In the genomic region with DNA sequence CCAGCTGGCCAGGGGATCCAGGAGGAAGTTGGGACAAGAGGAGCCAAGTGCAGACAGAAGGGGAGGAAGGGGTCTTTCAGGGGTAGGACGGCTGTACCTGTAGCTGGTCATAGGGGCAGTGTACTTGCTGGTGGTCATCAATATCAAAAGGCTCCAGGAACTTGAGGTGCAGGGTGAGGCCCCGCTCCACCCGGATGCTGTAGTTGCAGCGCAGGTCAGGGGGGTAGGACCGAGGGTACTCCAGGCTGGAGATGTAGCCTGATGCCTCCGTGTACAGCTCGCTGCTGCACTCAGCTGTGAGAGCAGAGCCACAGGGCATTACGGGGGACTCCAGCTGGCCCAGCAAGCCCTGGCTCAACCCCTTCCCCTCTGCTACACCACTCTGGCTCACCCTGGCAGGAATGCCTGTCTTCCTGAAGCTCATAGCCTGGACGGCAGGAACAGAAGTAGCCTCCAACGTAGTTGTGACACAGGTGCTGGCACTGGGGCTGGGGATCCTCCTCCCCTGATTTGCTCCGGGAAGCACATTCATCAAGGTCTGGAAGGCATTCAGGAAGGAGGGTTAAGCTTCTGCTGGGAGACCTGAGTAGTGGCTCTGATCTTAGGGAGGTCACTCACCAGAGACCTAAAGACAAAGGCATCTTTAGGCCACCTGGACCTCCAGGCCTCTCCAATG, we compare ENCODE assay signal across 31 cellular contexts. TPM values are rescaled to one million over a fixed set of nuclear protein-coding genes. Genes with fewer than 3 reads are reported as not detected.
DNase-seq lines count a peak whose midpoint lies in the region; ATAC-seq and TF ChIP-seq lines count a peak whose summit lies in the region.
"Had no signal": no experiment of that assay in that cellular context is flagged by ENCODE, and none has a peak within 500 bp of the region (broad histone marks: within the 10 kb centered on the region; RNA-seq: fewer than 3 reads in every experiment).

No MANE protein-coding gene starts in this region.

- peaks cover 3% of the 10 kb centered on the region for H3K36me3 Mint-ChIP-seq in T-helper 17 cell (ENCODE audit: low read depth)
- H3K36me3 Mint-ChIP-seq: naive B cell; stimulated activated effector memory CD8-positive, alpha-beta T cell treated with anti-CD3 and anti-CD28 coated beads, Interleukin-12 subunit alpha, Interleukin-12 subunit beta, amount 100 ng/mL, for 72 hours had no signal

- H3K4me1 ChIP-seq in esophagus squamous epithelium = peaks cover 18 to 56% (median 47%) of the 10 kb centered on the region in 3 donors
- peaks cover 21% of the 10 kb centered on the region for H3K4me1 ChIP-seq in ovary (ENCODE audit: insufficient read depth)
- peaks cover 19 to 36% (median 24%) of the 10 kb centered on the region in 4 donors for H3K4me1 ChIP-seq in upper lobe of left lung
- H3K4me1 ChIP-seq in spleen = peaks cover 0 to 45% (median 22%) of the 10 kb centered on the region in 6 donors

- peak overlapping the region in 2 of 4 donors; percentile 53 to 68 for H3K4me3 ChIP-seq in esophagus squamous epithelium
- H3K4me3 ChIP-seq in ovary = no peak overlapping the region
- H3K4me3 ChIP-seq in upper lobe of left lung = peak overlapping the region in 1 of 4 donors; percentile 53
- peak overlapping the region in 1 of 8 donors; percentile 71 for H3K4me3 ChIP-seq in spleen
- H3K4me3 ChIP-seq: BLaER1 treated with 17β-estradiol and CSF1 and Interleukin-3, amounts not matched to agents 10 nM and 100 nM; GM12878 had no signal

- ATAC-seq in T-helper 17 cell (no peak), upper lobe of left lung (ENCODE audit: low FRiP score in 2 of 2) (no peak)
- ATAC-seq: GM12878; left colon; sciatic nerve; stimulated activated effector memory CD8-positive, alpha-beta T cell treated with anti-CD3 and anti-CD28 coated beads, Interleukin-12 subunit alpha, Interleukin-12 subunit beta, amount 100 ng/mL, for 72 hours had no signal

- no peak for TF ChIP-seq EP300 in ovary (IDR thresholded peaks at IDR 0.05)
- no peak for TF ChIP-seq EP300 in upper lobe of left lung (IDR thresholded peaks at IDR 0.05)

- WGBS in esophagus squamous epithelium, 2 donors = 62 to 85% methylated on average over 6 to 10 of the region's 11 CpGs
- 72 to 76% (median 76%) methylated on average over 9 to 11 of the region's 11 CpGs for WGBS in ovary, 3 donors
- 86 to 91% methylated on average over 4 to 11 of the region's 11 CpGs for WGBS in upper lobe of left lung, 2 donors
- WGBS in spleen, 5 donors = 73 to 93% (median 88%) methylated on average over 10 to 11 of the region's 11 CpGs

- peaks cover 12% of the 10 kb centered on the region for H3K4me1 Mint-ChIP-seq in T-helper 17 cell

- DNase-seq in T-helper 17 cell (no peak), esophagus squamous epithelium (lab: John Stamatoyannopoulos, UW) (no peak), ovary (no peak), upper lobe of left lung (no peak), SKM-1 (lab: John Stamatoyannopoulos, UW; ENCODE audit: unreplicated experiment) (no peak), hippocampal formation (lab: John Stamatoyannopoulos, UW) (no peak), spleen (no peak)
- DNase-seq: activated CD4-positive, alpha-beta T cell treated with anti-CD3 and anti-CD28 coated beads, Interleukin-2, amount 50 U/mL, for 48 hours; activated CD4-positive, CD25-positive, alpha-beta regulatory T cell treated with anti-CD3 and anti-CD28 coated beads, Interleukin-2, amount 50 U/mL, for 72 hours; activated T-cell treated with anti-CD3 and anti-CD28 coated beads, Interleukin-2, amount 50 U/mL, for 48 hours; central memory CD4-positive, alpha-beta T cell; dermis blood vessel endothelial cell; DMS153; foreskin melanocyte; hypothalamus; left colon; naive B cell; NCI-H1417 treated with DMSO at 0.1 percent for 48 hours; NCI-H2029 treated with DMSO at 0.1 percent for 48 hours; NCI-H526 treated with DMSO at 0.1 percent for 48 hours; SHP77; stimulated activated CD4-positive, alpha-beta T cell treated with anti-CD3 and anti-CD28 coated beads, Interleukin-15, amount 100 ng/mL, for 24 hours had no signal

- intact Hi-C loops in esophagus squamous epithelium (cut with DNase I) = no loop called here
- intact Hi-C loops in ovary (cut with DNase I) = no loop called here
- intact Hi-C loops in spleen (cut with DNase I; ENCODE audit: low total_unique reads) = no loop called here

- TF ChIP-seq POLR2A in esophagus squamous epithelium (IDR thresholded peaks at IDR 0.05) = no peak
- TF ChIP-seq POLR2A in ovary (IDR thresholded peaks at IDR 0.05) = no peak
- no peak for TF ChIP-seq POLR2A in upper lobe of left lung (IDR thresholded peaks at IDR 0.05)
- TF ChIP-seq POLR2A in spleen (IDR thresholded peaks at IDR 0.05) = no peak

- no peaks in the 10 kb centered on the region for H3K27me3 ChIP-seq in esophagus squamous epithelium
- no peaks in the 10 kb centered on the region for H3K27me3 ChIP-seq in ovary
- no peaks in the 10 kb centered on the region for H3K27me3 ChIP-seq in upper lobe of left lung
- H3K27me3 ChIP-seq in spleen (replicated peaks in 1 of 7) = no peaks in the 10 kb centered on the region
- H3K27me3 ChIP-seq: neutrophil had no signal

- H3K27ac ChIP-seq in esophagus squamous epithelium = peak overlapping the region; percentile 78 to 92 (median 87)
- H3K27ac ChIP-seq in ovary = peak overlapping the region; percentile 74 to 90
- H3K27ac ChIP-seq in upper lobe of left lung = peak overlapping the region; percentile 10 to 77 (median 47)
- peak overlapping the region in 4 of 8 donors; percentile 74 to 82 (median 78) for H3K27ac ChIP-seq in spleen
- H3K27ac ChIP-seq: BLaER1 treated with 17β-estradiol and CSF1 and Interleukin-3, amounts not matched to agents 10 nM and 100 nM; KMS-11; neutrophil had no signal

- peaks cover 0 to 48% (median 14%) of the 10 kb centered on the region in 3 donors for H3K36me3 ChIP-seq in esophagus squamous epithelium
- no peaks in the 10 kb centered on the region for H3K36me3 ChIP-seq in ovary
- H3K36me3 ChIP-seq in upper lobe of left lung = peaks cover 0 to 49% (median 23%) of the 10 kb centered on the region in 4 donors
- H3K36me3 ChIP-seq in spleen = peaks cover 0 to 56% (median 6%) of the 10 kb centered on the region in 6 donors
- H3K36me3 ChIP-seq: neutrophil had no signal

- peak overlapping the region; percentile 57 for H3K27ac Mint-ChIP-seq in T-helper 17 cell
- H3K27ac Mint-ChIP-seq: endodermal cell; progenitor cell of endocrine pancreas; stimulated activated effector memory CD8-positive, alpha-beta T cell treated with anti-CD3 and anti-CD28 coated beads, Interleukin-12 subunit alpha, Interleukin-12 subunit beta, amount 100 ng/mL, for 72 hours; T-helper 2 cell treated with Interferon-gamma antibody and Interleukin-4, amounts not matched to agents 5 μg/mL and 100 μg/mL, for 36 hours had no signal

- no peaks in the 10 kb centered on the region for H3K9me3 ChIP-seq in T-helper 17 cell (ENCODE audit: control insufficient read depth, low read length, poor library complexity, severe bottlenecking)
- H3K9me3 ChIP-seq in esophagus squamous epithelium = no peaks in the 10 kb centered on the region
- no peaks in the 10 kb centered on the region for H3K9me3 ChIP-seq in ovary
- H3K9me3 ChIP-seq in upper lobe of left lung = no peaks in the 10 kb centered on the region
- H3K9me3 ChIP-seq in spleen = no peaks in the 10 kb centered on the region
- H3K9me3 ChIP-seq: neutrophil had no signal

- TF ChIP-seq CTCF in esophagus squamous epithelium (IDR thresholded peaks at IDR 0.05) (no peak), ovary (IDR thresholded peaks at IDR 0.05) (no peak), upper lobe of left lung (IDR thresholded peaks at IDR 0.05) (no peak), spleen (IDR thresholded peaks at IDR 0.05 in 8 of 11, conservative IDR thresholded peaks at IDR 0.05 in 3 of 11) (no peak)

- H3K27me3 Mint-ChIP-seq in T-helper 17 cell = peaks cover 6% of the 10 kb centered on the region

- no peak overlapping the region for H3K4me3 Mint-ChIP-seq in T-helper 17 cell
- H3K4me3 Mint-ChIP-seq: endodermal cell; stimulated activated effector memory CD8-positive, alpha-beta T cell treated with anti-CD3 and anti-CD28 coated beads, Interleukin-12 subunit alpha, Interleukin-12 subunit beta, amount 100 ng/mL, for 72 hours; T-helper 2 cell treated with Interferon-gamma antibody and Interleukin-4, amounts not matched to agents 5 μg/mL and 100 μg/mL, for 36 hours had no signal

RNA-seq across cellular contexts. Expression of gene C1R, which starts 2.9 kb away (rescaled TPM):
- total RNA-seq in T-helper 17 cell = 1 to 10 TPM; 3.4 to 7.2 TPM
- 100 to 1,000 TPM in 2 of 4 donors, 10 to 100 TPM in 2; 22.8 to 297 (median 140) TPM for total RNA-seq in esophagus squamous epithelium
- 1,000 to 10,000 TPM in 3 of 7 donors, 100 to 1,000 TPM in 4; 472 to 1,524 (median 759) TPM for total RNA-seq in ovary
- polyA plus RNA-seq in ovary = 1,000 to 10,000 TPM in 1 of 2 donors, 100 to 1,000 TPM in 1; 796 to 1,393 TPM
- 100 to 1,000 TPM; 116 to 410 (median 210) TPM for total RNA-seq in upper lobe of left lung
- 100 to 1,000 TPM; 188 to 421 (median 289) TPM for total RNA-seq in spleen
- 100 to 1,000 TPM in 2 of 3 donors, 10 to 100 TPM in 1; 91.8 to 183 (median 154) TPM for polyA plus RNA-seq in spleen

RNA-seq across cellular contexts. Expression of gene C1RL, which starts 19.7 kb away (rescaled TPM):
- total RNA-seq in T-helper 17 cell (10 to 100 TPM; 21.4 to 27.2 TPM), esophagus squamous epithelium (10 to 100 TPM; 13.0 to 53.2 (median 25.8) TPM), ovary (100 to 1,000 TPM in 4 of 7 donors, 10 to 100 TPM in 3; 48.4 to 160 (median 116) TPM), upper lobe of left lung (100 to 1,000 TPM in 1 of 6 donors, 10 to 100 TPM in 5; 55.9 to 224 (median 82.7) TPM), spleen (100 to 1,000 TPM in 3 of 7 donors, 10 to 100 TPM in 4; 67.0 to 126 (median 93.1) TPM)
- polyA plus RNA-seq in ovary (10 to 100 TPM; 73.1 to 88.7 TPM), spleen (10 to 100 TPM; 19.1 to 26.1 (median 20.3) TPM)

RNA-seq across cellular contexts. Expression of gene C1S, which starts 28.8 kb away (rescaled TPM):
- total RNA-seq in T-helper 17 cell = 1 to 10 TPM; 2.9 to 3.0 TPM
- 100 to 1,000 TPM in 2 of 4 donors, 10 to 100 TPM in 2; 25.2 to 375 (median 110) TPM for total RNA-seq in esophagus squamous epithelium
- total RNA-seq in ovary = 1,000 to 10,000 TPM in 3 of 7 donors, 100 to 1,000 TPM in 4; 499 to 1,495 (median 773) TPM
- polyA plus RNA-seq in ovary = 1,000 to 10,000 TPM in 1 of 2 donors, 100 to 1,000 TPM in 1; 952 to 1,168 TPM
- total RNA-seq in upper lobe of left lung = 100 to 1,000 TPM; 146 to 338 (median 208) TPM
- total RNA-seq in spleen = 100 to 1,000 TPM; 235 to 451 (median 312) TPM
- polyA plus RNA-seq in spleen = 100 to 1,000 TPM; 102 to 179 (median 128) TPM

RNA-seq across cellular contexts. Expression of gene RBP5, which starts 39.4 kb away (rescaled TPM):
- total RNA-seq in T-helper 17 cell (not detected), esophagus squamous epithelium (1 to 10 TPM in 1 of 4 donors, under 1 TPM in 1, not detected in 2; 0.53 to 1.3 TPM), ovary (10 to 100 TPM in 1 of 7 donors, 1 to 10 TPM in 6; 1.2 to 17.3 (median 3.5) TPM), upper lobe of left lung (1 to 10 TPM in 2 of 6 donors, not detected in 4; 1.8 to 6.9 TPM), spleen (100 to 1,000 TPM in 5 of 7 donors, 10 to 100 TPM in 2; 55.5 to 158 (median 106) TPM)
- polyA plus RNA-seq in ovary (1 to 10 TPM; 6.1 to 6.4 TPM), spleen (100 to 1,000 TPM in 1 of 3 donors, 10 to 100 TPM in 2; 93.2 to 170 (median 97.7) TPM)
- total RNA-seq: dermis blood vessel endothelial cell had no signal

RNA-seq across cellular contexts. Expression of gene CLSTN3, which starts 40.8 kb away (rescaled TPM):
- 10 to 100 TPM; 45.8 to 62.6 TPM for total RNA-seq in T-helper 17 cell
- 10 to 100 TPM in 2 of 4 donors, 1 to 10 TPM in 2; 4.8 to 12.4 (median 9.5) TPM for total RNA-seq in esophagus squamous epithelium
- 100 to 1,000 TPM in 2 of 7 donors, 10 to 100 TPM in 5; 45.4 to 142 (median 68.2) TPM for total RNA-seq in ovary
- 10 to 100 TPM; 28.9 to 59.2 TPM for polyA plus RNA-seq in ovary
- 100 to 1,000 TPM in 1 of 6 donors, 10 to 100 TPM in 5; 14.4 to 111 (median 39.0) TPM for total RNA-seq in upper lobe of left lung
- 100 to 1,000 TPM in 2 of 7 donors, 10 to 100 TPM in 5; 40.1 to 131 (median 87.9) TPM for total RNA-seq in spleen
- 10 to 100 TPM; 15.0 to 21.5 (median 18.7) TPM for polyA plus RNA-seq in spleen

Comparison
In these comparisons a context has a peak if more than half of its experiments do, and no peak if none do; other contexts are left out.
1. RNA of gene C1S, which starts 28.8 kb away (total RNA-seq): 499 to 1,495 TPM in ovary, 235 to 451 TPM in spleen, 146 to 338 TPM in upper lobe of left lung and 25.2 to 375 TPM in esophagus squamous epithelium; 2.9 to 3.0 TPM in T-helper 17 cell; every median in the first group is over 4 times any median in the second.